27 cellular contexts compared by ENCODE assay signal in the genomic region with DNA sequence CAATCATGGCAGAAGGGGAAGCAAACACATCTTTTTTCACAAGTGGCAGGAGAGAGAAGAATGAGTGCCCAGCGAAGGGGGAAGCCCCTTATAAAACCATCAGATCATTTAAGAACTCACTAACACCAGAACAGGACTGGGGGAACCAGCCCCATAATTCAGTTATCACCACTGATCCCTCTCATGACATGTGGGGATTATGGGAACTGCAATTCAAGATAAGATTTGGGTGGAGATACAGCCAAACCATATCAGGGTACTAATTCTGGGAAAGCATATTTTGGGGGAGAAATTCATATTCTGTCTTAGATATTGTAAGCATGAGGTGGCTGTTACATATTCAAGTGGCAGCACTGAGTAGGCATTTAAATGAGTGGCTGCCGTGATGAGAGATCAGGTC.
"Had no signal": no experiment of that assay in that cellular context is flagged by ENCODE, and none has a peak within 500 bp of the region (broad histone marks: within the 10 kb centered on the region; RNA-seq: fewer than 3 reads in every experiment).

No MANE protein-coding gene starts in this region.

- H3K27ac Mint-ChIP-seq: immature natural killer cell; naive thymus-derived CD8-positive, alpha-beta T cell; nephron progenitor cell; type B pancreatic cell had no signal

- H3K27ac ChIP-seq: dorsolateral prefrontal cortex, esophagus squamous epithelium, prostate gland, right atrium auricular region, testis, tibial artery had no signal

- H3K9me3 ChIP-seq: esophagus squamous epithelium, prostate gland, right atrium auricular region, testis, tibial artery had no signal

- DNase-seq: dorsolateral prefrontal cortex; effector CD4-positive, alpha-beta T cell; esophagus squamous epithelium; foreskin melanocyte; hypothalamus; immature natural killer cell; islet precursor cell; kidney glomerular epithelial cell; mammary epithelial cell; mesendoderm; naive thymus-derived CD8-positive, alpha-beta T cell; nephron progenitor cell; nucleus accumbens; stimulated activated CD4-positive, alpha-beta T cell treated with anti-CD3 and anti-CD28 coated beads, Interleukin-12 subunit alpha, Interleukin-12 subunit beta, amount 100 ng/mL, for 4 hours; stimulated activated CD4-positive, alpha-beta T cell treated with anti-CD3 and anti-CD28 coated beads, Interleukin-1b, Interleukin-23, amount 100 ng/mL, for 48 hours; stimulated activated CD4-positive, alpha-beta T cell treated with anti-CD3 and anti-CD28 coated beads, Interleukin-4, amount 100 ng/mL, for 1 hour; stimulated activated CD8-positive, alpha-beta memory T cell treated with anti-CD3 and anti-CD28 coated beads, Interleukin-4, amount 100 ng/mL, for 48 hours; stimulated activated naive CD4-positive, alpha-beta T cell treated with Interleukin-2 at 50 U/mL for 16 hours; substantia nigra; testis; tibial artery had no signal

- H3K4me1 ChIP-seq: prostate gland, testis had no signal

- H3K4me1 Mint-ChIP-seq: naive thymus-derived CD8-positive, alpha-beta T cell had no signal

- H3K27me3 Mint-ChIP-seq: naive thymus-derived CD8-positive, alpha-beta T cell; type B pancreatic cell had no signal

- ATAC-seq: left lobe of liver; naive thymus-derived CD8-positive, alpha-beta T cell; sciatic nerve had no signal

- H3K9me3 Mint-ChIP-seq: immature natural killer cell; naive thymus-derived CD8-positive, alpha-beta T cell; nephron progenitor cell; type B pancreatic cell had no signal

- H3K4me3 Mint-ChIP-seq: immature natural killer cell; naive thymus-derived CD8-positive, alpha-beta T cell; nephron progenitor cell; type B pancreatic cell had no signal

- H3K36me3 Mint-ChIP-seq: immature natural killer cell had no signal

- H3K36me3 ChIP-seq: esophagus squamous epithelium, prostate gland, right atrium auricular region, tibial artery had no signal

- H3K4me3 ChIP-seq: dorsolateral prefrontal cortex, esophagus squamous epithelium, prostate gland, right atrium auricular region, smooth muscle cell, testis, tibial artery had no signal

- H3K27me3 ChIP-seq: dorsolateral prefrontal cortex, esophagus squamous epithelium, right atrium auricular region, testis, tibial artery had no signal
